In genomic region chr17:57603978-57604377, GRCh38 we compare ENCODE assay signal across 8 cellular contexts.
DNase-seq lines count a peak whose midpoint lies in the region; ATAC-seq lines count a peak whose summit lies in the region.

No MANE protein-coding gene starts in this region.

- no peaks in the 10 kb centered on the region for H3K9me3 ChIP-seq in effector memory CD4-positive, alpha-beta T cell (ENCODE audit: control insufficient read depth, low read length)

- H3K4me1 ChIP-seq in effector memory CD4-positive, alpha-beta T cell (ENCODE audit: control insufficient read depth, insufficient read depth, low read length, poor library complexity, severe bottlenecking), result peaks cover 71% of the 10 kb centered on the region

- peak; percentile 22 for DNase-seq in KG1 (lab: John Stamatoyannopoulos, UW)
- peak; percentile 33 to 39 for DNase-seq in activated CD4-positive, alpha-beta T cell treated with anti-CD3 and anti-CD28 coated beads for 24 hours (ENCODE audit: low read depth in 2 of 2)
- peak; percentile 29 to 51 (median 44) for DNase-seq in effector memory CD4-positive, alpha-beta T cell
- peak; percentile 39 to 58 (median 53) for DNase-seq in stimulated activated CD4-positive, alpha-beta T cell treated with anti-CD3 and anti-CD28 coated beads, TNF-alpha, amount 100 ng/mL, for 48 hours (ENCODE audit: low read depth in 3 of 3)
- no peak for DNase-seq in HK-2 (ENCODE audit: unreplicated experiment)
- no peak for DNase-seq in NCI-H1092 treated with DMSO at 0.1 percent for 48 hours (lab: John Stamatoyannopoulos, UW)
- no peak for DNase-seq in GM03348 (ENCODE audit: low spot score)

- peak; percentile 50 for ATAC-seq in GM18909 (IDR thresholded peaks at IDR 0.05; ENCODE audit: poor library complexity, unreplicated experiment)

- no peak overlapping the region for H3K4me3 ChIP-seq in effector memory CD4-positive, alpha-beta T cell (ENCODE audit: insufficient read depth, low read depth, low read length, poor library complexity, severe bottlenecking)

- H3K27me3 ChIP-seq in effector memory CD4-positive, alpha-beta T cell (replicated peaks; ENCODE audit: control insufficient read depth, insufficient read depth, low read length, poor library complexity, severe bottlenecking), result no peaks in the 10 kb centered on the region

- peak overlapping the region; percentile 73 for H3K27ac ChIP-seq in effector memory CD4-positive, alpha-beta T cell (ENCODE audit: insufficient read depth, low read length, poor library complexity, severe bottlenecking)

- H3K36me3 ChIP-seq in effector memory CD4-positive, alpha-beta T cell (ENCODE audit: control insufficient read depth, insufficient read depth, low read length), result no peaks in the 10 kb centered on the region

Comparison
In these comparisons a context has a peak if more than half of its experiments do, and no peak if none do; other contexts are left out.
1. DNase-seq: peak in KG1 (single experiment), activated CD4-positive, alpha-beta T cell treated with anti-CD3 and anti-CD28 coated beads for 24 hours (2 of 2), effector memory CD4-positive, alpha-beta T cell (3 of 3) and stimulated activated CD4-positive, alpha-beta T cell treated with anti-CD3 and anti-CD28 coated beads, TNF-alpha, amount 100 ng/mL, for 48 hours (3 of 3); none in HK-2 (single experiment), NCI-H1092 treated with DMSO at 0.1 percent for 48 hours (single experiment) and GM03348 (single experiment).